Comparison of ENCODE assay signal across 8 cellular contexts in genomic region chr12:89863332-89863938, GRCh38.
DNase-seq lines count a peak whose midpoint lies in the region; ATAC-seq and TF ChIP-seq lines count a peak whose summit lies in the region.

No MANE protein-coding gene starts in this region.

- WGBS in sigmoid colon, 2 donors = 52 to 83% methylated on average over 9 of the region's 9 CpGs
- WGBS in mesendoderm (ENCODE audit: extremely low coverage, insufficient coverage, low lambda C conversion rate) = no CpG with 5 or more reads among the region's 9 CpGs

- no peak for TF ChIP-seq POLR2A in sigmoid colon (IDR thresholded peaks at IDR 0.05)

- no peak overlapping the region for H4K8ac ChIP-seq in mesendoderm (ENCODE audit: low read depth, low read length)

- no peaks in the 10 kb centered on the region for H3K79me1 ChIP-seq in mesendoderm (ENCODE audit: low read length)

- H3K4me1 ChIP-seq in sigmoid colon (peaks cover 0 to 9% (median 3%) of the 10 kb centered on the region in 4 donors), mesendoderm (ENCODE audit: control insufficient read depth, low read depth, low read length) (no peaks in the 10 kb centered on the region), BE2C (no peaks in the 10 kb centered on the region)

- no peaks in the 10 kb centered on the region for H3K9me3 Mint-ChIP-seq in central memory CD8-positive, alpha-beta T cell

- no peak for TF ChIP-seq EP300 in sigmoid colon (IDR thresholded peaks at IDR 0.05)

- no peak overlapping the region for H2BK5ac ChIP-seq in mesendoderm (ENCODE audit: low read length)

- H3K4ac ChIP-seq in mesendoderm (ENCODE audit: low read depth, low read length) = no peak overlapping the region

- H3K27me3 ChIP-seq in SU-DHL-6 (ENCODE audit: low read length) = no peaks in the 10 kb centered on the region
- H3K27me3 ChIP-seq in sigmoid colon = no peaks in the 10 kb centered on the region
- H3K27me3 ChIP-seq in mesendoderm (ENCODE audit: insufficient read depth, low read length, poor library complexity) = no peaks in the 10 kb centered on the region
- no peaks in the 10 kb centered on the region for H3K27me3 ChIP-seq in BE2C

- no peak overlapping the region for H3K23ac ChIP-seq in mesendoderm (ENCODE audit: low read length)

- intact Hi-C loops in sigmoid colon (cut with DNase I) = no loop called here

- peaks cover 49% of the 10 kb centered on the region for H3K4me1 Mint-ChIP-seq in central memory CD8-positive, alpha-beta T cell

- H3K4me2 ChIP-seq in SU-DHL-6 (ENCODE audit: low read depth, low read length, poor library complexity, severe bottlenecking) (peak overlapping the region; percentile 73), mesendoderm (ENCODE audit: low read length) (no peak overlapping the region)

- no peak overlapping the region for H4K5ac ChIP-seq in mesendoderm (ENCODE audit: low read length)

- no peaks in the 10 kb centered on the region for H3K36me3 ChIP-seq in SU-DHL-6 (ENCODE audit: low read length)
- no peaks in the 10 kb centered on the region for H3K36me3 ChIP-seq in sigmoid colon
- H3K36me3 ChIP-seq in mesendoderm (ENCODE audit: control insufficient read depth, insufficient read depth, low read length) = no peaks in the 10 kb centered on the region
- no peaks in the 10 kb centered on the region for H3K36me3 ChIP-seq in BE2C

- H3K36me3 Mint-ChIP-seq in central memory CD8-positive, alpha-beta T cell (ENCODE audit: insufficient read depth) = peaks cover 13% of the 10 kb centered on the region

- H3K27me3 Mint-ChIP-seq in central memory CD8-positive, alpha-beta T cell = no peaks in the 10 kb centered on the region

- H3K4me3 ChIP-seq in SU-DHL-6 (ENCODE audit: insufficient read depth, low read length, poor library complexity, severe bottlenecking) (peak overlapping the region; percentile 37), sigmoid colon (no peak overlapping the region), mesendoderm (ENCODE audit: low read length) (no peak overlapping the region), BE2C (ENCODE audit: low read depth, low read length) (no peak overlapping the region)

- peak overlapping the region; percentile 77 for H2AFZ ChIP-seq in SU-DHL-6 (ENCODE audit: low read depth, low read length, severe bottlenecking)

- peak overlapping the region; percentile 55 for H3K9ac ChIP-seq in SU-DHL-6 (ENCODE audit: low read length)
- H3K9ac ChIP-seq in mesendoderm (ENCODE audit: low read length) = no peak overlapping the region

- H3K79me2 ChIP-seq in SU-DHL-6 (ENCODE audit: insufficient read depth, low read length) (no peaks in the 10 kb centered on the region), mesendoderm (ENCODE audit: control insufficient read depth, insufficient read depth, low read length) (no peaks in the 10 kb centered on the region)

- peak overlapping the region; percentile 70 for H3K4me3 Mint-ChIP-seq in central memory CD8-positive, alpha-beta T cell

- no peak overlapping the region for H3K56ac ChIP-seq in mesendoderm (ENCODE audit: low read length)

- ATAC-seq in GM18870 (IDR thresholded peaks at IDR 0.05; ENCODE audit: unreplicated experiment) (peak; percentile 67), HG02885 (IDR thresholded peaks at IDR 0.05; ENCODE audit: poor library complexity, unreplicated experiment) (peak; percentile 71)
- peak; percentile 87 for ATAC-seq in central memory CD8-positive, alpha-beta T cell (replicated peaks; ENCODE audit: extremely low read depth, poor library complexity, severe bottlenecking)

- no peaks in the 10 kb centered on the region for H3K9me2 ChIP-seq in SU-DHL-6 (replicated peaks; ENCODE audit: insufficient read depth, low read length)

- H2BK15ac ChIP-seq in mesendoderm (replicated peaks; ENCODE audit: low read depth) = no peak overlapping the region

- H3F3A ChIP-seq in SU-DHL-6 (ENCODE audit: insufficient read depth) = peaks cover 8% of the 10 kb centered on the region; the same call in 1 of the 2 replicates

- no peak overlapping the region for H2BK120ac ChIP-seq in mesendoderm (ENCODE audit: low read depth, low read length)

- H2AK5ac ChIP-seq in mesendoderm (ENCODE audit: low read length) = no peak overlapping the region

- H3K27ac Mint-ChIP-seq in central memory CD8-positive, alpha-beta T cell (ENCODE audit: low read depth) = peak overlapping the region; percentile 97

- TF ChIP-seq CTCF in SU-DHL-6 (IDR thresholded peaks at IDR 0.05; ENCODE audit: insufficient read depth, low read length, poor library complexity, severe bottlenecking) (no peak), sigmoid colon (IDR thresholded peaks at IDR 0.05) (no peak), BE2C (IDR thresholded peaks at IDR 0.05; ENCODE audit: low read depth, low read length) (no peak)

- no peak overlapping the region for H3K18ac ChIP-seq in mesendoderm (ENCODE audit: low read length)

- DNase-seq in central memory CD8-positive, alpha-beta T cell (ENCODE audit: low spot score in 2 of 2) = peak; percentile 39 to 73
- DNase-seq in sigmoid colon (no peak), mesendoderm (no peak), BE2C (no peak), NCI-H187 treated with DMSO at 0.1 percent for 48 hours (lab: John Stamatoyannopoulos, UW) (no peak)

- H3K27ac ChIP-seq in SU-DHL-6 (ENCODE audit: low read depth, low read length) (peak overlapping the region; percentile 86), sigmoid colon (peak overlapping the region in 3 of 4 donors; percentile 30 to 46 (median 31)), mesendoderm (ENCODE audit: low read depth, low read length) (no peak overlapping the region)

- no peaks in the 10 kb centered on the region for H4K20me1 ChIP-seq in SU-DHL-6 (ENCODE audit: low read depth, low read length)

- H3K9me3 ChIP-seq in SU-DHL-6 (ENCODE audit: insufficient read depth, low read length) (no peaks in the 10 kb centered on the region), sigmoid colon (no peaks in the 10 kb centered on the region), BE2C (no peaks in the 10 kb centered on the region)

Comparison
In these comparisons a context has a peak if more than half of its experiments do, and no peak if none do; other contexts are left out.
1. DNase-seq: peak in central memory CD8-positive, alpha-beta T cell (2 of 2); none in sigmoid colon (single experiment), mesendoderm (single experiment), BE2C (single experiment) and NCI-H187 treated with DMSO at 0.1 percent for 48 hours (single experiment).
2. Peak in every context shown above with its lines, with median percentiles within 50 percentile points of each other: ATAC-seq.